Comparison of ENCODE assay signal across 12 cellular contexts in the genomic region with DNA sequence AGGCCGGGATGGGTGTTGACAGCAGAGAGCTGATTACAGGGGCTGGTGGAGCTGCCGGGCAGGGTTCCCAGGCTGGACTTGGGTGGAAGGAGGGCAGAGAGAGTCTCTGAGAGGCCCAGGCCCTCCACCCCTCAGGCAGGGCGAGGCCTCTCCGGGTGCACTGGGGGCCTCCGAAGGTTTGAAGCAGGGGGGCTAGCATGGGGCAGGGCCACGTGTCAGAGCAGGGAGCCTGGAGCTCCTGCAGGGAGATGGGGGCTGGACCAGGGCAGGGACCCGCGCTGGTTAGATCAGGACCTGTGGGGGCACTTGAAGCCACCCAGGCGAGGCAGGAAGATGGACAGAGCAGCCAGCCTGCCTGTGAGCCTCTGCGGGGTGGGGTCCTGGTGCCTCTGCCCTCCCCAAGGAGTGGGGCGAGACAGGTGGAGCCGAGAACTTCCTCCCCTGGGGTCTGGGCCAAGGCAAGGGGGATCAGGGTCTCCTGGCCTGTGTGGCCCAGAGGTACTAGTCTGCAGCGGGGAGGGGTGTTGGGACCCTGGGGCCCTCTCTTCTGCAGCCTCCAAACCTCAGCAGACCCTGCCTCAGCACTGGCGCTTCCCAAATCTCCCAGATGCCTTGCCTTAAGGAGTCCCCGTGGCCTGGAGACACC. TPM values are rescaled to one million over a fixed set of nuclear protein-coding genes. Genes with fewer than 3 reads are reported as not detected.
DNase-seq lines count a peak whose midpoint lies in the region; ATAC-seq and TF ChIP-seq lines count a peak whose summit lies in the region.
"Had no signal": no experiment of that assay in that cellular context is flagged by ENCODE, and none has a peak within 500 bp of the region (broad histone marks: within the 10 kb centered on the region; RNA-seq: fewer than 3 reads in every experiment).

No MANE protein-coding gene starts in this region.

- H3K4me1 Mint-ChIP-seq in WTC11, result peaks cover 3% of the 10 kb centered on the region; the same call in 1 of the 2 replicates
- H3K4me1 Mint-ChIP-seq in progenitor cell of endocrine pancreas (ENCODE audit: low read depth), result peaks cover 4% of the 10 kb centered on the region

- POLR2A ChIA-PET in WTC11 (lab: Charles Lee), result no interaction called here

- no peak for TF ChIP-seq CTCF in WTC11 (IDR thresholded peaks at IDR 0.05)
- TF ChIP-seq CTCF in heart left ventricle (IDR thresholded peaks at IDR 0.05), result no peak
- no peak for TF ChIP-seq CTCF in progenitor cell of endocrine pancreas (IDR thresholded peaks at IDR 0.05; ENCODE audit: unreplicated experiment)
- no peak for TF ChIP-seq CTCF in omental fat pad (IDR thresholded peaks at IDR 0.05)

- H3K27ac ChIP-seq in heart left ventricle, result no peak overlapping the region
- H3K27ac ChIP-seq: gastroesophageal sphincter had no signal

- H3K36me3 ChIP-seq in H7 (replicated peaks; ENCODE audit: control insufficient read depth, insufficient read depth, low read length) (no peaks in the 10 kb centered on the region), heart left ventricle (no peaks in the 10 kb centered on the region)
- H3K36me3 ChIP-seq: gastroesophageal sphincter had no signal

- H3K4me3 ChIP-seq in H7 (ENCODE audit: insufficient read depth, low read depth, low read length) (peak overlapping the region; percentile 65), heart left ventricle (peak overlapping the region in 1 of 12 donors; percentile 47)
- H3K4me3 ChIP-seq: GM12878 had no signal

- H3K4me1 ChIP-seq in heart left ventricle, result peaks cover 0 to 18% (median 0%) of the 10 kb centered on the region in 12 donors

- CTCF ChIA-PET in WTC11 (lab: Charles Lee), result interaction anchor here (0.8 to 1.5 kb wide), 5 partner anchors 19 to 66 kb away, joined by 3 to 8 read pairs (median 5); no protein-coding TSS in a partner anchor

- no peaks in the 10 kb centered on the region for H3K9me3 Mint-ChIP-seq in WTC11
- no peaks in the 10 kb centered on the region for H3K9me3 Mint-ChIP-seq in progenitor cell of endocrine pancreas (ENCODE audit: low read depth)

- H3K36me3 Mint-ChIP-seq in WTC11, result no peaks in the 10 kb centered on the region
- H3K36me3 Mint-ChIP-seq in progenitor cell of endocrine pancreas (ENCODE audit: insufficient read depth), result no peaks in the 10 kb centered on the region

- H3K27ac Mint-ChIP-seq in WTC11, result no peak overlapping the region
- H3K27ac Mint-ChIP-seq in progenitor cell of endocrine pancreas, result peak overlapping the region; percentile 88

- intact Hi-C loops in heart left ventricle (cut with DNase I), result no loop called here

- H3K27me3 Mint-ChIP-seq in WTC11 (ENCODE audit: low read depth) (peaks cover 25% of the 10 kb centered on the region), progenitor cell of endocrine pancreas (peaks cover 7% of the 10 kb centered on the region)

- no peak for TF ChIP-seq POLR2A in heart left ventricle (IDR thresholded peaks at IDR 0.05)

- peak; percentile 73 for DNase-seq in H7
- DNase-seq in WTC11 (ENCODE audit: low spot score), result no peak
- DNase-seq in heart left ventricle, result peak in 2 of 5 donors; percentile 29 to 60
- DNase-seq in progenitor cell of endocrine pancreas (ENCODE audit: low spot score, unreplicated experiment), result no peak
- no peak for DNase-seq in globus pallidus (ENCODE audit: low spot score)
- DNase-seq in omental fat pad (ENCODE audit: low spot score), result no peak
- DNase-seq: Kasumi-1 had no signal

- H3K4me3 Mint-ChIP-seq in WTC11, result peak overlapping the region; percentile 80
- peak overlapping the region; percentile 84 for H3K4me3 Mint-ChIP-seq in progenitor cell of endocrine pancreas (ENCODE audit: low read depth)

- no peaks in the 10 kb centered on the region for H3K9me3 ChIP-seq in heart left ventricle
- H3K9me3 ChIP-seq: gastroesophageal sphincter had no signal

- H3K27me3 ChIP-seq in H7 (ENCODE audit: control insufficient read depth, insufficient read depth, low read length), result peaks cover 19% of the 10 kb centered on the region
- H3K27me3 ChIP-seq in heart left ventricle, result peaks cover 10 to 54% (median 20%) of the 10 kb centered on the region in 9 donors

- ATAC-seq in WTC11 (no peak), heart left ventricle (peak in 3 of 4 donors; percentile 37 to 46 (median 42)), HG02571 (IDR thresholded peaks at IDR 0.05; ENCODE audit: unreplicated experiment) (no peak), HG03139 (IDR thresholded peaks at IDR 0.05; ENCODE audit: unreplicated experiment) (no peak), omental fat pad (ENCODE audit: low FRiP score) (no peak)
- ATAC-seq: gastroesophageal sphincter, GM12878 had no signal

- 54 to 63% (median 58%) methylated on average over 12 to 15 of the region's 15 CpGs for WGBS in heart left ventricle, 4 donors

TF ChIP-seq in WTC11, 78 proteins besides CTCF, POLR2A, EP300 and RAD21 (continues in another document):
- no peak for TF ChIP-seq SMAD3 (CRISPR knock-in tag; IDR thresholded peaks at IDR 0.05; ENCODE audit: borderline replicate concordance)
- TF ChIP-seq, protein P1, sequence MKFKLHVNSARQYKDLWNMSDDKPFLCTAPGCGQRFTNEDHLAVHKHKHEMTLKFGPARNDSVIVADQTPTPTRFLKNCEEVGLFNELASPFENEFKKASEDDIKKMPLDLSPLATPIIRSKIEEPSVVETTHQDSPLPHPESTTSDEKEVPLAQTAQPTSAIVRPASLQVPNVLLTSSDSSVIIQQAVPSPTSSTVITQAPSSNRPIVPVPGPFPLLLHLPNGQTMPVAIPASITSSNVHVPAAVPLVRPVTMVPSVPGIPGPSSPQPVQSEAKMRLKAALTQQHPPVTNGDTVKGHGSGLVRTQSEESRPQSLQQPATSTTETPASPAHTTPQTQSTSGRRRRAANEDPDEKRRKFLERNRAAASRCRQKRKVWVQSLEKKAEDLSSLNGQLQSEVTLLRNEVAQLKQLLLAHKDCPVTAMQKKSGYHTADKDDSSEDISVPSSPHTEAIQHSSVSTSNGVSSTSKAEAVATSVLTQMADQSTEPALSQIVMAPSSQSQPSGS (CRISPR knock-in tag; IDR thresholded peaks at IDR 0.05; ENCODE audit: borderline replicate concordance, low read depth), result no peak
- no peak for TF ChIP-seq ZNF232 (CRISPR knock-in tag; IDR thresholded peaks at IDR 0.05)
- no peak for TF ChIP-seq NR1H2 (CRISPR knock-in tag; IDR thresholded peaks at IDR 0.05)
- TF ChIP-seq, protein P2, sequence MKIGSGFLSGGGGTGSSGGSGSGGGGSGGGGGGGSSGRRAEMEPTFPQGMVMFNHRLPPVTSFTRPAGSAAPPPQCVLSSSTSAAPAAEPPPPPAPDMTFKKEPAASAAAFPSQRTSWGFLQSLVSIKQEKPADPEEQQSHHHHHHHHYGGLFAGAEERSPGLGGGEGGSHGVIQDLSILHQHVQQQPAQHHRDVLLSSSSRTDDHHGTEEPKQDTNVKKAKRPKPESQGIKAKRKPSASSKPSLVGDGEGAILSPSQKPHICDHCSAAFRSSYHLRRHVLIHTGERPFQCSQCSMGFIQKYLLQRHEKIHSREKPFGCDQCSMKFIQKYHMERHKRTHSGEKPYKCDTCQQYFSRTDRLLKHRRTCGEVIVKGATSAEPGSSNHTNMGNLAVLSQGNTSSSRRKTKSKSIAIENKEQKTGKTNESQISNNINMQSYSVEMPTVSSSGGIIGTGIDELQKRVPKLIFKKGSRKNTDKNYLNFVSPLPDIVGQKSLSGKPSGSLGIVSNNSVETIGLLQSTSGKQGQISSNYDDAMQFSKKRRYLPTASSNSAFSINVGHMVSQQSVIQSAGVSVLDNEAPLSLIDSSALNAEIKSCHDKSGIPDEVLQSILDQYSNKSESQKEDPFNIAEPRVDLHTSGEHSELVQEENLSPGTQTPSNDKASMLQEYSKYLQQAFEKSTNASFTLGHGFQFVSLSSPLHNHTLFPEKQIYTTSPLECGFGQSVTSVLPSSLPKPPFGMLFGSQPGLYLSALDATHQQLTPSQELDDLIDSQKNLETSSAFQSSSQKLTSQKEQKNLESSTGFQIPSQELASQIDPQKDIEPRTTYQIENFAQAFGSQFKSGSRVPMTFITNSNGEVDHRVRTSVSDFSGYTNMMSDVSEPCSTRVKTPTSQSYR (CRISPR knock-in tag; IDR thresholded peaks at IDR 0.05), result no peak
- TF ChIP-seq, protein P3, sequence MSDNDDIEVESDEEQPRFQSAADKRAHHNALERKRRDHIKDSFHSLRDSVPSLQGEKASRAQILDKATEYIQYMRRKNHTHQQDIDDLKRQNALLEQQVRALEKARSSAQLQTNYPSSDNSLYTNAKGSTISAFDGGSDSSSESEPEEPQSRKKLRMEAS (CRISPR knock-in tag; IDR thresholded peaks at IDR 0.05), result no peak
- TF ChIP-seq NFYB (CRISPR knock-in tag; conservative IDR thresholded peaks at IDR 0.05; ENCODE audit: low read depth), result no peak

RNA-seq across cellular contexts. Expression of a gene that starts 0.9 kb away (rescaled TPM):
- total RNA-seq in H7 (2014; rRNA removed; shearing (Covaris generic)), result 2.2 and 2.6 TPM in 2 replicates
- total RNA-seq in WTC11 (2021) (10.2 to 10.7 TPM (median 10.3 TPM) in 3 replicates), heart left ventricle (under 1 TPM in 5 of 9 donors, not detected in 4; 0.08 to 0.77 (median 0.56) TPM), progenitor cell of endocrine pancreas (6.2 and 6.3 TPM in 2 replicates), omental fat pad (1 to 10 TPM; 1.3 to 1.8 (median 1.6) TPM)
- polyA plus RNA-seq in heart left ventricle, result under 1 TPM in 1 of 2 donors, not detected in 1; 0.08 TPM
- total RNA-seq: RPMI7951 had no signal

RNA-seq across cellular contexts. Expression of a gene that starts 14.3 kb away (rescaled TPM):
- 83.1 and 84.6 TPM in 2 replicates for total RNA-seq in H7 (2014; rRNA removed; shearing (Covaris generic))
- total RNA-seq in WTC11 (2021) (79.9 to 90.4 TPM (median 81.3 TPM) in 3 replicates), heart left ventricle (10 to 100 TPM; 14.3 to 28.1 (median 17.5) TPM), progenitor cell of endocrine pancreas (39.4 and 42.1 TPM in 2 replicates), omental fat pad (10 to 100 TPM; 18.3 to 43.1 (median 28.4) TPM)
- polyA plus RNA-seq in heart left ventricle, result 10 to 100 TPM; 25.8 to 32.9 TPM

RNA-seq across cellular contexts. Expression of a gene that starts 29.4 kb away (rescaled TPM):
- total RNA-seq in H7 (2014; rRNA removed; shearing (Covaris generic)), result 27.8 and 29.9 TPM in 2 replicates
- 27.0 to 29.8 TPM (median 28.8 TPM) in 3 replicates for total RNA-seq in WTC11 (2021)
- total RNA-seq in heart left ventricle, result 10 to 100 TPM; 10.4 to 23.8 (median 12.8) TPM
- polyA plus RNA-seq in heart left ventricle, result 10 to 100 TPM; 16.0 to 20.4 TPM
- 24.3 and 24.7 TPM in 2 replicates for total RNA-seq in progenitor cell of endocrine pancreas
- 10 to 100 TPM; 21.2 to 38.3 (median 31.9) TPM for total RNA-seq in omental fat pad

Comparison
In these comparisons a context has a peak if more than half of its experiments do, and no peak if none do; other contexts are left out.
1. ATAC-seq: peak in heart left ventricle (3 of 4); none in WTC11 (single experiment), HG02571 (single experiment), HG03139 (single experiment) and omental fat pad (single experiment).